20 cellular contexts compared by ENCODE assay signal in genomic region chr16:27801259-27801945, GRCh38.
DNase-seq lines count a peak whose midpoint lies in the region; FAIRE-seq and TF ChIP-seq lines count a peak whose summit lies in the region.
"Had no signal": no experiment of that assay in that cellular context is flagged by ENCODE, and none has a peak within 500 bp of the region (broad histone marks: within the 10 kb centered on the region; RNA-seq: fewer than 3 reads in every experiment).

No MANE protein-coding gene starts in this region.

- intact Hi-C loops in head of caudate nucleus (cut with DNase I) (no loop called here), kidney (cut with DNase I) (no loop called here)

- DNase-seq in AG10803 (ENCODE audit: low read depth), result peak; percentile 36
- DNase-seq in GM03348 (ENCODE audit: low spot score), result peak; percentile 63
- no peak for DNase-seq in H1 (ENCODE audit: low read depth in 1 of 2, low spot score in 2 of 2)
- DNase-seq in head of caudate nucleus, result peak in 27 of 42 donors; percentile 30 to 78 (median 54)
- no peak for DNase-seq in NOMO-1 (lab: John Stamatoyannopoulos, UW; ENCODE audit: unreplicated experiment in 2 of 2)
- no peak for DNase-seq in hypothalamus (lab: John Stamatoyannopoulos, UW)
- no peak for DNase-seq in kidney
- DNase-seq: CD8-positive, alpha-beta T cell; DMS79 treated with DMSO at 0.1 percent for 48 hours; Karpas-422; MM.1S; NCI-H1105; NCI-H187 treated with DMSO at 0.1 percent for 48 hours; NCI-H446 treated with DMSO at 0.1 percent for 48 hours; NCI-H748 treated with DMSO at 0.1 percent for 48 hours; PC-3 had no signal

- CTCF ChIA-PET in H1 (lab: Charles Lee; ENCODE audit: partially characterized antibody), result interaction anchor here (1.2 to 4.0 kb wide), 5 partner anchors 9 to 66 kb away, joined by 3 to 15 read pairs (median 4); no protein-coding TSS in a partner anchor

- H2BK5ac ChIP-seq in H1 (ENCODE audit: low read depth, low read length), result no peak overlapping the region

- TF ChIP-seq POLR2A in H1 (IDR thresholded peaks at IDR 0.05; ENCODE audit: control extremely low read depth in 1 of 2, low read depth in 2 of 2, low read length in 2 of 2), result no peak

- H3K9me3 ChIP-seq in H1 (ENCODE audit: insufficient read depth in 2 of 2, low read depth in 1 of 2, low read length in 1 of 2) (no peaks in the 10 kb centered on the region), kidney (ENCODE audit: control insufficient read depth in 1 of 2, low read length in 2 of 2) (no peaks in the 10 kb centered on the region)
- H3K9me3 ChIP-seq: BLaER1 had no signal

- TF ChIP-seq CTCF in AG10803 (conservative IDR thresholded peaks at IDR 0.05; ENCODE audit: low read length) (0 out of 2 replicates have a peak, but pooled peaks have one; percentile 9), H1 (IDR thresholded peaks at IDR 0.05; ENCODE audit: control extremely low read depth in 1 of 3, insufficient read depth in 1 of 3, low read depth in 1 of 3, low read length in 3 of 3) (no peak), kidney (IDR thresholded peaks at IDR 0.05; ENCODE audit: borderline replicate concordance, extremely low read depth, insufficient read depth) (no peak)

- no peak overlapping the region for H3K18ac ChIP-seq in H1 (ENCODE audit: extremely low read depth, low read length)

- 90% methylated on average over 19 of the region's 19 CpGs; no CpG with 5 or more reads in 1 of the 2 experiments for WGBS in H1 (ENCODE audit: extremely low coverage in 1 of 2, insufficient coverage in 1 of 2, insufficient read length in 1 of 2, insufficient replicate concordance in 2 of 2, low coverage in 1 of 2, low lambda C conversion rate in 2 of 2, missing lambda C conversion rate in 1 of 2), 2 experiments

- no peak overlapping the region for H3K4me2 ChIP-seq in H1 (ENCODE audit: insufficient read depth in 1 of 2, low read depth in 2 of 2, low read length in 2 of 2)
- H3K4me2 ChIP-seq: BLaER1 had no signal

- H3K79me2 ChIP-seq in H1 (ENCODE audit: control insufficient read depth in 1 of 2, insufficient read depth in 2 of 2, low read length in 2 of 2), result no peaks in the 10 kb centered on the region

- no peak overlapping the region for H3K4ac ChIP-seq in H1 (replicated peaks; ENCODE audit: insufficient read length, low read depth, low read length)

- POLR2A ChIA-PET in H1 (lab: Charles Lee; ENCODE audit: partially characterized antibody), result interaction anchor here (1.5 kb wide), 1 partner anchor 11 kb away, joined by 3 read pairs; no protein-coding TSS in a partner anchor

- H2AFZ ChIP-seq in H1 (ENCODE audit: low read length), result no peak overlapping the region

- no peak overlapping the region for H2BK120ac ChIP-seq in H1 (replicated peaks; ENCODE audit: low read depth, low read length)

- no peak for TF ChIP-seq RAD21 in H1 (IDR thresholded peaks at IDR 0.05 in 1 of 2, conservative IDR thresholded peaks at IDR 0.05 in 1 of 2; ENCODE audit: low read depth in 2 of 2, low read length in 2 of 2)

- no peak overlapping the region for H3K23ac ChIP-seq in H1 (ENCODE audit: insufficient read length)

- H4K20me1 ChIP-seq in H1 (replicated peaks in 1 of 2; ENCODE audit: control insufficient read depth in 1 of 2, insufficient read depth in 2 of 2, low read length in 2 of 2), result no peaks in the 10 kb centered on the region
- H4K20me1 ChIP-seq: BLaER1 had no signal

- no peak overlapping the region for H4K91ac ChIP-seq in H1 (replicated peaks; ENCODE audit: insufficient read length, low read length)

- H3K14ac ChIP-seq in H1 (ENCODE audit: insufficient read length), result no peak overlapping the region

- no peak overlapping the region for H2AK5ac ChIP-seq in H1 (ENCODE audit: low read depth, low read length)

- H3K4me1 ChIP-seq in H1 (replicated peaks in 1 of 4; ENCODE audit: control insufficient read depth in 3 of 4, insufficient read depth in 4 of 4, low read length in 3 of 4) (peaks cover 0 to 4% (median 1%) of the 10 kb centered on the region in 4 experiments; a peak in 5 of 7 replicates), kidney (ENCODE audit: control insufficient read depth in 1 of 2, insufficient read depth in 1 of 2, low read depth in 1 of 2, low read length in 2 of 2) (no peaks in the 10 kb centered on the region)
- H3K4me1 ChIP-seq: BLaER1 had no signal

- no peak overlapping the region for H4K8ac ChIP-seq in H1 (ENCODE audit: extremely low read depth, insufficient read depth, low read length)

- peaks cover 6% of the 10 kb centered on the region for H3K23me2 ChIP-seq in H1 (ENCODE audit: low read depth, low read length)

- H2BK15ac ChIP-seq in H1 (ENCODE audit: low read length), result no peak overlapping the region

- H3K36me3 ChIP-seq in H1 (ENCODE audit: control insufficient read depth in 2 of 4, insufficient read depth in 4 of 4, low read length in 3 of 4) (no peaks in the 10 kb centered on the region), kidney (ENCODE audit: control insufficient read depth in 1 of 2, insufficient read depth in 2 of 2, low read length in 2 of 2) (no peaks in the 10 kb centered on the region)
- H3K36me3 ChIP-seq: BLaER1 had no signal

- H3K9ac ChIP-seq in H1 (replicated peaks in 1 of 4; ENCODE audit: extremely low read depth in 1 of 4, low read depth in 3 of 4, low read length in 3 of 4), result no peak overlapping the region
- H3K9ac ChIP-seq in kidney (ENCODE audit: low read length in 2 of 2), result no peak overlapping the region
- H3K9ac ChIP-seq: BLaER1 had no signal

- H2BK12ac ChIP-seq in H1 (ENCODE audit: low read depth, low read length), result peak overlapping the region; percentile 7; the same call in 1 of the 2 replicates

- H3K27ac ChIP-seq in H1 (ENCODE audit: low read depth, low read length) (no peak overlapping the region), kidney (ENCODE audit: low read depth in 2 of 2, low read length in 2 of 2) (no peak overlapping the region)
- H3K27ac ChIP-seq: BLaER1 had no signal

- no peak overlapping the region for H3K56ac ChIP-seq in H1 (replicated peaks; ENCODE audit: insufficient read length, low read depth, low read length)

- H3K4me3 ChIP-seq in AG10803 (ENCODE audit: low read length), result no peak overlapping the region
- H3K4me3 ChIP-seq in H1 (ENCODE audit: extremely low read depth in 1 of 4, insufficient read depth in 2 of 4, low read depth in 3 of 4, low read length in 4 of 4), result no peak overlapping the region
- H3K4me3 ChIP-seq in kidney (ENCODE audit: low read length in 2 of 2), result no peak overlapping the region
- H3K4me3 ChIP-seq: BLaER1 had no signal

- no peaks in the 10 kb centered on the region for H3K79me1 ChIP-seq in H1 (ENCODE audit: low read depth, low read length)

- TF ChIP-seq EP300 in H1 (IDR thresholded peaks at IDR 0.05; ENCODE audit: borderline replicate concordance in 1 of 2, low read depth in 2 of 2, low read length in 2 of 2), result no peak

- no peak overlapping the region for H4K5ac ChIP-seq in H1 (ENCODE audit: insufficient read length, low read depth, low read length)

- FAIRE-seq in H1 (lab: Jason Lieb, UNC), result no peak
- no peak for FAIRE-seq in kidney (lab: Jason Lieb, UNC)
- FAIRE-seq: G401.6, GM12892, H54 had no signal

- no peaks in the 10 kb centered on the region; a peak in 1 of 7 replicates for H3K27me3 ChIP-seq in H1 (replicated peaks in 1 of 4; ENCODE audit: control insufficient read depth in 3 of 4, extremely low read depth in 1 of 4, insufficient read depth in 3 of 4, low read length in 3 of 4)
- H3K27me3 ChIP-seq: BLaER1 had no signal

- H2BK20ac ChIP-seq in H1 (ENCODE audit: low read length), result 0 out of 2 replicates have a peak overlapping the region, but pooled peaks have one; percentile 61

TF ChIP-seq in H1, 55 proteins besides CTCF, POLR2A, EP300 and RAD21:
- TF ChIP-seq EZH2 (IDR thresholded peaks at IDR 0.05; ENCODE audit: low read depth, low read length, severe bottlenecking), result no peak

Comparison
In these comparisons a context has a peak if more than half of its experiments do, and no peak if none do; other contexts are left out.
1. DNase-seq: peak in AG10803 (single experiment), GM03348 (single experiment) and head of caudate nucleus (27 of 42); none in H1 (0 of 2), NOMO-1 (0 of 2), hypothalamus (0 of 51) and kidney (single experiment).